ENCODE assay signal across 19 cellular contexts in the genomic region with DNA sequence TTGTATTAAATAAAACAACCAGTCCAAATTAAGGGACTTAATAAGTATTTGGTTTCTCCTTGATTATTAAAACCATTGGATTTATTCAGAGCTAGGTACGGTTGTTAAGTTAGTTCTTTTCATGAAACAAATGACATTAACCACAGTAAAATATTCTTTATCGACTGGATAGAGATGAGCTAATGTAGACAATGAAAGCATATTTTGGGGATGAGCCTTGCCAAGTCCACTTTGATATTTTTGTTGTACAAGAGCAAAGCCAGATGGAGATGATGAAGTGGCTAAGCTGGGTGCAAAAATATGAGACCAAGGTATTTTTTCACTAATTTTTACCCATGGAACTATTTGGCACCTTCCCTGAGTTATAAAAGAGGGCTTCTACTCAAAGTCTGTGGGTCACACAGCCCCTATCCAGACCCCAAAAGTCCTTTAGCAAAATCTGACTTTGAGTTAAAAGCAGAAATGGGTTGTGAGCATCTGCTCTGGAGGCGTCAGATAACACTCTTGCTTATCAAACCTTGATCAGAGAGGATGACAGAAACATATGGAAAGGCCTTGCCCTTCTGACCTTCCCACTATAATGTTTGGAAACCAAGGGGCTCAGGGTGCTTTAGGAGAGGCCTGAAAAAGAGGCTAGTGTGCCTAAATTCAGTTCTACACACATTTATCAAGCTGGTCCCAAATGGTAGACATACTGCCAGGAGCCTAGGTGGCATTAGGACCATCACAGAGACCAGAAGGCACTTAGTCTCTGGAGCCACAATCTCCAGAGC.
DNase-seq lines count a peak whose midpoint lies in the region; ATAC-seq, FAIRE-seq and TF ChIP-seq lines count a peak whose summit lies in the region.
"Had no signal": no experiment of that assay in that cellular context is flagged by ENCODE, and none has a peak within 500 bp of the region (broad histone marks: within the 10 kb centered on the region; RNA-seq: fewer than 3 reads in every experiment).

No MANE protein-coding gene starts in this region.

- H3K79me2 ChIP-seq in Karpas-422 (ENCODE audit: low read length) (no peaks in the 10 kb centered on the region), SK-N-SH (ENCODE audit: insufficient read depth) (no peaks in the 10 kb centered on the region)

- H3K9me2 ChIP-seq in Karpas-422 (replicated peaks; ENCODE audit: insufficient read depth, low read length) (no peaks in the 10 kb centered on the region), SK-N-SH (no peaks in the 10 kb centered on the region)

- no peak overlapping the region for H3K27ac ChIP-seq in Karpas-422 (ENCODE audit: low read length)
- H3K27ac ChIP-seq in SK-N-SH (ENCODE audit: low read depth in 2 of 2, low read length in 1 of 2), result no peak overlapping the region; a peak in 1 of 4 replicates
- H3K27ac ChIP-seq in coronary artery, result no peak overlapping the region
- H3K27ac ChIP-seq: GM23248 had no signal

- H3K36me3 Mint-ChIP-seq in activated CD8-positive, alpha-beta T cell treated with anti-CD3 and anti-CD28 coated beads, Interleukin-2, amount 10 ng/mL, durations not matched to agents 7 days and 5 days (ENCODE audit: low read depth), result no peaks in the 10 kb centered on the region
- H3K36me3 Mint-ChIP-seq: CD4-positive, alpha-beta memory T cell had no signal

- no peak overlapping the region for H3K4me3 Mint-ChIP-seq in activated CD8-positive, alpha-beta T cell treated with anti-CD3 and anti-CD28 coated beads, Interleukin-2, amount 10 ng/mL, durations not matched to agents 7 days and 5 days
- H3K4me3 Mint-ChIP-seq: CD4-positive, alpha-beta memory T cell; HFFc6 had no signal

- H3K36me3 ChIP-seq in Karpas-422 (ENCODE audit: insufficient read depth, low read length) (no peaks in the 10 kb centered on the region; the same call in 1 of the 2 replicates), SK-N-SH (replicated peaks in 1 of 2; ENCODE audit: control insufficient read depth in 1 of 2, insufficient read depth in 2 of 2, low read length in 1 of 2) (no peaks in the 10 kb centered on the region), bronchial epithelial cell (ENCODE audit: control insufficient read depth, insufficient read depth, low read length) (no peaks in the 10 kb centered on the region)
- H3K36me3 ChIP-seq: HAP-1 had no signal

- 0 out of 2 replicates have a peak overlapping the region, but pooled peaks have one; percentile 43 for H2AFZ ChIP-seq in Karpas-422 (ENCODE audit: low read length)
- H2AFZ ChIP-seq in SK-N-SH (ENCODE audit: low read depth), result no peak overlapping the region
- H2AFZ ChIP-seq: GM23248 had no signal

- TF ChIP-seq EP300 in SK-N-SH (IDR thresholded peaks at IDR 0.05; ENCODE audit: borderline replicate concordance in 1 of 2, low read depth in 1 of 2, low read length in 1 of 2), result no peak; a peak in 1 of 4 replicates

- no peak overlapping the region for H3K27ac Mint-ChIP-seq in activated CD8-positive, alpha-beta T cell treated with anti-CD3 and anti-CD28 coated beads, Interleukin-2, amount 10 ng/mL, durations not matched to agents 7 days and 5 days
- H3K27ac Mint-ChIP-seq: CD4-positive, alpha-beta memory T cell; HFFc6 had no signal

- H3K4me2 ChIP-seq in Karpas-422 (ENCODE audit: low read depth, low read length, poor library complexity, severe bottlenecking), result no peak overlapping the region
- H3K4me2 ChIP-seq in SK-N-SH, result no peak overlapping the region

- peak; percentile 23 for FAIRE-seq in bronchial epithelial cell (lab: Jason Lieb, UNC)
- FAIRE-seq: GM12878, GM19239, H54 had no signal

- H3K9ac ChIP-seq in Karpas-422 (ENCODE audit: low read length), result no peak overlapping the region
- no peak overlapping the region for H3K9ac ChIP-seq in SK-N-SH
- H3K9ac ChIP-seq: GM23248 had no signal

- H3K9me3 Mint-ChIP-seq in activated CD8-positive, alpha-beta T cell treated with anti-CD3 and anti-CD28 coated beads, Interleukin-2, amount 10 ng/mL, durations not matched to agents 7 days and 5 days (ENCODE audit: insufficient read depth), result no peaks in the 10 kb centered on the region
- H3K9me3 Mint-ChIP-seq: HFFc6 had no signal

- no peaks in the 10 kb centered on the region for H3K4me1 Mint-ChIP-seq in activated CD8-positive, alpha-beta T cell treated with anti-CD3 and anti-CD28 coated beads, Interleukin-2, amount 10 ng/mL, durations not matched to agents 7 days and 5 days (ENCODE audit: low read depth)
- H3K4me1 Mint-ChIP-seq: CD4-positive, alpha-beta memory T cell had no signal

- H3K4me3 ChIP-seq in Karpas-422 (ENCODE audit: low read length) (no peak overlapping the region), SK-N-SH (ENCODE audit: low read depth in 2 of 2, low read length in 1 of 2) (no peak overlapping the region), bronchial epithelial cell (ENCODE audit: low read depth, low read length) (no peak overlapping the region), coronary artery (no peak overlapping the region)
- H3K4me3 ChIP-seq: GM12878, GM23248, HAP-1 had no signal

- no peaks in the 10 kb centered on the region for H3K27me3 ChIP-seq in Karpas-422 (ENCODE audit: low read length)
- H3K27me3 ChIP-seq in SK-N-SH (ENCODE audit: insufficient read depth), result no peaks in the 10 kb centered on the region
- H3K27me3 ChIP-seq in bronchial epithelial cell (ENCODE audit: control insufficient read depth, insufficient read depth, low read length), result no peaks in the 10 kb centered on the region

- H4K20me1 ChIP-seq in Karpas-422 (ENCODE audit: insufficient read depth, low read depth, low read length) (no peaks in the 10 kb centered on the region), SK-N-SH (ENCODE audit: insufficient read depth) (no peaks in the 10 kb centered on the region)

- H3K27me3 Mint-ChIP-seq in activated CD8-positive, alpha-beta T cell treated with anti-CD3 and anti-CD28 coated beads, Interleukin-2, amount 10 ng/mL, durations not matched to agents 7 days and 5 days (ENCODE audit: low read depth), result peaks cover 6% of the 10 kb centered on the region

- no peak for ATAC-seq in activated CD8-positive, alpha-beta T cell treated with anti-CD3 and anti-CD28 coated beads, Interleukin-2, amount 10 ng/mL, durations not matched to agents 7 days and 5 days
- ATAC-seq: GM12878 had no signal

- 29% methylated on average over 3 of the region's 3 CpGs for WGBS in SK-N-SH (ENCODE audit: low lambda C conversion rate)

- H3K4me1 ChIP-seq in Karpas-422 (ENCODE audit: low read length) (peaks cover 12% of the 10 kb centered on the region), SK-N-SH (ENCODE audit: control insufficient read depth in 1 of 2, insufficient read depth in 2 of 2, low read depth in 1 of 2, low read length in 1 of 2) (peaks cover 0 to 6% of the 10 kb centered on the region in 2 experiments; a peak in 3 of 4 replicates)
- H3K4me1 ChIP-seq: HAP-1 had no signal

- TF ChIP-seq CTCF in SK-N-SH (IDR thresholded peaks at IDR 0.05) (no peak), bronchial epithelial cell (IDR thresholded peaks at IDR 0.05; ENCODE audit: insufficient read depth, low read length, severe bottlenecking) (no peak), coronary artery (IDR thresholded peaks at IDR 0.05) (no peak)

- no peaks in the 10 kb centered on the region for H3K9me3 ChIP-seq in Karpas-422 (ENCODE audit: low read length)
- no peaks in the 10 kb centered on the region for H3K9me3 ChIP-seq in SK-N-SH
- H3K9me3 ChIP-seq: HAP-1 had no signal

- POLR2A ChIA-PET in SK-N-SH (lab: Yijun Ruan, JAX), result no interaction called here
- POLR2A ChIA-PET in activated CD8-positive, alpha-beta T cell treated with anti-CD3 and anti-CD28 coated beads, Interleukin-2, amount 10 ng/mL, durations not matched to agents 7 days and 5 days (lab: Charles Lee), result no interaction called here

- H3F3A ChIP-seq in SK-N-SH (replicated peaks; ENCODE audit: insufficient read depth), result no peaks in the 10 kb centered on the region

- TF ChIP-seq RAD21 in SK-N-SH (IDR thresholded peaks at IDR 0.05; ENCODE audit: low read length), result no peak

- DNase-seq in Karpas-422 (no peak), SK-N-SH (peak; percentile 16), bronchial epithelial cell (ENCODE audit: low read depth) (no peak), putamen (ENCODE audit: low spot score) (no peak), coronary artery (ENCODE audit: low spot score) (no peak)
- no peak for DNase-seq in activated CD8-positive, alpha-beta T cell treated with anti-CD3 and anti-CD28 coated beads, Interleukin-2, amount 10 ng/mL, durations not matched to agents 7 days and 5 days
- DNase-seq: C1 segment of cervical spinal cord; Calu3; CD4-positive, alpha-beta memory T cell; COR-L47; DMS79; EL; GDM1; GM23248; HFFc6 had no signal

- CTCF ChIA-PET in SK-N-SH (lab: Yijun Ruan, JAX), result interaction anchor here (0.9 to 1.8 kb wide), 4 partner anchors 14 to 599 kb away, joined by 5 to 6 read pairs (median 5); no protein-coding TSS in a partner anchor
- CTCF ChIA-PET in activated CD8-positive, alpha-beta T cell treated with anti-CD3 and anti-CD28 coated beads, Interleukin-2, amount 10 ng/mL, durations not matched to agents 7 days and 5 days (lab: Charles Lee), result no interaction called here

TF ChIP-seq in SK-N-SH, 30 proteins besides CTCF, POLR2A, EP300 and RAD21:
- TF ChIP-seq GATA2 (CRISPR knock-in tag; IDR thresholded peaks at IDR 0.05) (peak; percentile 73), TEAD4 (IDR thresholded peaks at IDR 0.05; ENCODE audit: borderline replicate concordance, insufficient read depth) (no peak)
